In genomic region chr1:43071241-43071640, GRCh38 we compare ENCODE assay signal across 18 cellular contexts.
DNase-seq lines count a peak whose midpoint lies in the region; FAIRE-seq and TF ChIP-seq lines count a peak whose summit lies in the region.
"Had no signal": no experiment of that assay in that cellular context is flagged by ENCODE, and none has a peak within 500 bp of the region (broad histone marks: within the 10 kb centered on the region; RNA-seq: fewer than 3 reads in every experiment).

No MANE protein-coding gene starts in this region.

- H3K36me3 ChIP-seq in Caco-2 (ENCODE audit: control insufficient read depth, insufficient read depth, low read length) (no peaks in the 10 kb centered on the region), H1 (ENCODE audit: control insufficient read depth in 2 of 4, insufficient read depth in 4 of 4, low read length in 3 of 4) (no peaks in the 10 kb centered on the region), neural progenitor cell (no peaks in the 10 kb centered on the region)

- H3K4me1 Mint-ChIP-seq in Caco-2 (ENCODE audit: low read depth, unreplicated experiment): peaks cover 42% of the 10 kb centered on the region
- H3K4me1 Mint-ChIP-seq in neural progenitor cell: peaks cover 61% of the 10 kb centered on the region

- peak overlapping the region; percentile 69; the same call in 1 of the 2 replicates for H2BK12ac ChIP-seq in H1 (ENCODE audit: low read depth, low read length)

- TF ChIP-seq POLR2A in H1 (IDR thresholded peaks at IDR 0.05; ENCODE audit: control extremely low read depth in 1 of 2, low read depth in 2 of 2, low read length in 2 of 2): no peak

- H3K23ac ChIP-seq in H1 (ENCODE audit: insufficient read length): no peak overlapping the region

- peak overlapping the region; percentile 99 for H2BK20ac ChIP-seq in H1 (ENCODE audit: low read length)

- peak overlapping the region; percentile 45 for H2AK5ac ChIP-seq in H1 (ENCODE audit: low read depth, low read length)

- H3K27ac Mint-ChIP-seq in Caco-2 (ENCODE audit: unreplicated experiment) (peak overlapping the region; percentile 24), neural progenitor cell (peak overlapping the region; percentile 65)

- no peak overlapping the region for H2AFZ ChIP-seq in H1 (ENCODE audit: low read length)
- no peak overlapping the region for H2AFZ ChIP-seq in neural progenitor cell (replicated peaks)

- H4K20me1 ChIP-seq in H1 (replicated peaks in 1 of 2; ENCODE audit: control insufficient read depth in 1 of 2, insufficient read depth in 2 of 2, low read length in 2 of 2) (no peaks in the 10 kb centered on the region), neural progenitor cell (ENCODE audit: low read depth) (no peaks in the 10 kb centered on the region)

- H4K8ac ChIP-seq in H1 (ENCODE audit: extremely low read depth, insufficient read depth, low read length): no peak overlapping the region

- H3K4ac ChIP-seq in H1 (replicated peaks; ENCODE audit: insufficient read length, low read depth, low read length): no peak overlapping the region

- CTCF ChIA-PET in Caco-2 (lab: Charles Lee) (interaction anchor here (5.3 kb wide), 1 partner anchor 157 kb away, joined by 137 read pairs; no protein-coding TSS in a partner anchor), H1 (lab: Charles Lee; ENCODE audit: partially characterized antibody) (interaction anchor here (0.9 to 12.1 kb wide), 9 partner anchors 63 to 294 kb away, joined by 3 to 353 read pairs (median 24); no protein-coding TSS in a partner anchor)

- no peaks in the 10 kb centered on the region for H3K27me3 Mint-ChIP-seq in Caco-2 (ENCODE audit: insufficient read depth, unreplicated experiment)
- peaks cover 11% of the 10 kb centered on the region for H3K27me3 Mint-ChIP-seq in neural progenitor cell (ENCODE audit: insufficient read depth, low read depth)

- DNase-seq in Caco-2 (no peak), SW480 (ENCODE audit: low spot score) (peak; percentile 72), H1 (ENCODE audit: low read depth in 1 of 2, low spot score in 2 of 2) (peak in 1 of 2 experiments; percentile 40), neural progenitor cell (ENCODE audit: low spot score) (no peak), SIG-M5 (lab: John Stamatoyannopoulos, UW) (no peak), NCI-H146 treated with DMSO at 0.1 percent for 48 hours (lab: John Stamatoyannopoulos, UW; ENCODE audit: unreplicated experiment) (no peak), NCI-H2081 treated with DMSO at 0.1 percent for 48 hours (lab: John Stamatoyannopoulos, UW) (no peak)
- no peak for DNase-seq in effector CD8-positive, alpha-beta T cell (lab: John Stamatoyannopoulos, UW)
- DNase-seq: ACHN, AML-193, Calu3, DMS53, HCEC 1CT, NCI-H1417, NCI-H2227 treated with DMSO at 0.1 percent for 48 hours, NCI-H524 had no signal

- H3K4me2 ChIP-seq in H1 (ENCODE audit: insufficient read depth in 1 of 2, low read depth in 2 of 2, low read length in 2 of 2) (no peak overlapping the region), neural progenitor cell (no peak overlapping the region)

- H3K4me1 ChIP-seq in Caco-2 (peaks cover 52% of the 10 kb centered on the region), H1 (replicated peaks in 1 of 4; ENCODE audit: control insufficient read depth in 3 of 4, insufficient read depth in 4 of 4, low read length in 3 of 4) (peaks cover 0 to 27% (median 19%) of the 10 kb centered on the region in 4 experiments; a peak in 6 of 7 replicates), neural progenitor cell (peaks cover 22% of the 10 kb centered on the region)

- no peaks in the 10 kb centered on the region for H3K9me3 Mint-ChIP-seq in Caco-2 (ENCODE audit: unreplicated experiment)
- H3K9me3 Mint-ChIP-seq in neural progenitor cell: peaks cover 5% of the 10 kb centered on the region

- no peak for FAIRE-seq in H1 (lab: Jason Lieb, UNC)
- FAIRE-seq: HTR-8/SVneo had no signal

- H3K4me3 ChIP-seq in Caco-2 (ENCODE audit: low read depth, low read length) (no peak overlapping the region), H1 (ENCODE audit: extremely low read depth in 1 of 4, insufficient read depth in 2 of 4, low read depth in 3 of 4, low read length in 4 of 4) (no peak overlapping the region), neural progenitor cell (no peak overlapping the region)

- no peaks in the 10 kb centered on the region for H3K79me1 ChIP-seq in H1 (ENCODE audit: low read depth, low read length)

- TF ChIP-seq CTCF in Caco-2 (IDR thresholded peaks at IDR 0.05; ENCODE audit: insufficient read depth in 1 of 2, low read depth in 1 of 2, low read length in 1 of 2, severe bottlenecking in 1 of 2, unreplicated experiment in 1 of 2) (no peak), H1 (IDR thresholded peaks at IDR 0.05; ENCODE audit: control extremely low read depth in 1 of 3, insufficient read depth in 1 of 3, low read depth in 1 of 3, low read length in 3 of 3) (no peak), neural progenitor cell (IDR thresholded peaks at IDR 0.05) (no peak)

- H2BK15ac ChIP-seq in H1 (ENCODE audit: low read length): peak overlapping the region; percentile 90; the same call in 1 of the 2 replicates

- H3K14ac ChIP-seq in H1 (ENCODE audit: insufficient read length): no peak overlapping the region

- H3K4me3 Mint-ChIP-seq in Caco-2 (ENCODE audit: unreplicated experiment): peak overlapping the region; percentile 18
- no peak overlapping the region for H3K4me3 Mint-ChIP-seq in neural progenitor cell

- peaks cover 10% of the 10 kb centered on the region for H3F3A ChIP-seq in neural progenitor cell (ENCODE audit: low read depth)

- H3K23me2 ChIP-seq in H1 (ENCODE audit: low read depth, low read length): no peaks in the 10 kb centered on the region; the same call in 1 of the 2 replicates

- H3K9ac ChIP-seq in H1 (replicated peaks in 1 of 4; ENCODE audit: extremely low read depth in 1 of 4, low read depth in 3 of 4, low read length in 3 of 4) (no peak overlapping the region), neural progenitor cell (no peak overlapping the region)

- no peaks in the 10 kb centered on the region for H3K79me2 ChIP-seq in H1 (ENCODE audit: control insufficient read depth in 1 of 2, insufficient read depth in 2 of 2, low read length in 2 of 2)
- H3K79me2 ChIP-seq in neural progenitor cell (ENCODE audit: low read depth): no peaks in the 10 kb centered on the region

- intact Hi-C loops in Caco-2 (cut with micrococcal nuclease; ENCODE audit: unreplicated experiment): no loop called here

- H3K27me3 ChIP-seq in Caco-2 (replicated peaks; ENCODE audit: control insufficient read depth, insufficient read depth, low read length) (no peaks in the 10 kb centered on the region), H1 (replicated peaks in 1 of 4; ENCODE audit: control insufficient read depth in 3 of 4, extremely low read depth in 1 of 4, insufficient read depth in 3 of 4, low read length in 3 of 4) (peaks cover 0 to 4% (median 2%) of the 10 kb centered on the region in 4 experiments; a peak in 5 of 7 replicates), neural progenitor cell (no peaks in the 10 kb centered on the region)

- peak overlapping the region; percentile 68; the same call in 1 of the 2 replicates for H2BK5ac ChIP-seq in H1 (ENCODE audit: low read depth, low read length)

- BruUV-seq in Caco-2 (replicated peaks; lab: Mats Ljungman, UMichigan): no TSS peak

- H3K27ac ChIP-seq in H1 (ENCODE audit: low read depth, low read length): no peak overlapping the region
- no peak overlapping the region for H3K27ac ChIP-seq in neural progenitor cell
- H3K27ac ChIP-seq: HL-60 had no signal

- POLR2A ChIA-PET in Caco-2 (lab: Charles Lee) (no interaction called here), H1 (lab: Charles Lee; ENCODE audit: partially characterized antibody) (interaction anchor here (1.0 to 1.6 kb wide), 3 partner anchors 13 to 133 kb away, joined by 3 to 4 read pairs (median 3); no protein-coding TSS in a partner anchor)

- peak overlapping the region; percentile 29 for H2BK120ac ChIP-seq in H1 (replicated peaks; ENCODE audit: low read depth, low read length)

- TF ChIP-seq RAD21 in H1 (IDR thresholded peaks at IDR 0.05 in 1 of 2, conservative IDR thresholded peaks at IDR 0.05 in 1 of 2; ENCODE audit: low read depth in 2 of 2, low read length in 2 of 2): no peak

- TF ChIP-seq EP300 in H1 (IDR thresholded peaks at IDR 0.05; ENCODE audit: borderline replicate concordance in 1 of 2, low read depth in 2 of 2, low read length in 2 of 2): no peak

- 0 out of 2 replicates have a peak overlapping the region, but pooled peaks have one; percentile 51 for H3K18ac ChIP-seq in H1 (ENCODE audit: extremely low read depth, low read length)

- H4K5ac ChIP-seq in H1 (ENCODE audit: insufficient read length, low read depth, low read length): no peak overlapping the region

- H3K56ac ChIP-seq in H1 (replicated peaks; ENCODE audit: insufficient read length, low read depth, low read length): no peak overlapping the region

- peak overlapping the region; percentile 45 for H4K91ac ChIP-seq in H1 (replicated peaks; ENCODE audit: insufficient read length, low read length)

- no peaks in the 10 kb centered on the region for H3K36me3 Mint-ChIP-seq in Caco-2 (ENCODE audit: insufficient read depth, unreplicated experiment)
- H3K36me3 Mint-ChIP-seq in neural progenitor cell: no peaks in the 10 kb centered on the region

- WGBS in H1 (ENCODE audit: extremely low coverage in 1 of 2, insufficient coverage in 1 of 2, insufficient read length in 1 of 2, insufficient replicate concordance in 2 of 2, low coverage in 1 of 2, low lambda C conversion rate in 2 of 2, missing lambda C conversion rate in 1 of 2), 2 experiments: 93% methylated on average over 2 of the region's 2 CpGs; no CpG with 5 or more reads in 1 of the 2 experiments

- H3K9me3 ChIP-seq in Caco-2 (no peaks in the 10 kb centered on the region), H1 (ENCODE audit: insufficient read depth in 2 of 2, low read depth in 1 of 2, low read length in 1 of 2) (no peaks in the 10 kb centered on the region), neural progenitor cell (ENCODE audit: low read depth) (no peaks in the 10 kb centered on the region)

TF ChIP-seq in H1, 55 proteins besides CTCF, POLR2A, EP300 and RAD21 (continues in another document):
- TF ChIP-seq CHD2 (IDR thresholded peaks at IDR 0.05; ENCODE audit: low read length): no peak
- no peak for TF ChIP-seq BACH1 (IDR thresholded peaks at IDR 0.05; ENCODE audit: low read length)
- TF ChIP-seq FOSL1 (IDR thresholded peaks at IDR 0.05; ENCODE audit: insufficient read depth, low read depth, low read length): no peak
- no peak for TF ChIP-seq BCL11A (IDR thresholded peaks at IDR 0.05; ENCODE audit: low read depth in 2 of 2, low read length in 2 of 2)
- TF ChIP-seq RBBP5 (IDR thresholded peaks at IDR 0.05; ENCODE audit: borderline replicate concordance, low read depth, low read length): no peak
- TF ChIP-seq MAFK (IDR thresholded peaks at IDR 0.05; ENCODE audit: low read depth, low read length): no peak
- TF ChIP-seq TCF12 (IDR thresholded peaks at IDR 0.05; ENCODE audit: low read depth, low read length): no peak
- no peak for TF ChIP-seq SAP30 (IDR thresholded peaks at IDR 0.05; ENCODE audit: insufficient read depth, insufficient replicate concordance, low read length)
